Comparison of ENCODE assay signal across 18 cellular contexts in the genomic region with DNA sequence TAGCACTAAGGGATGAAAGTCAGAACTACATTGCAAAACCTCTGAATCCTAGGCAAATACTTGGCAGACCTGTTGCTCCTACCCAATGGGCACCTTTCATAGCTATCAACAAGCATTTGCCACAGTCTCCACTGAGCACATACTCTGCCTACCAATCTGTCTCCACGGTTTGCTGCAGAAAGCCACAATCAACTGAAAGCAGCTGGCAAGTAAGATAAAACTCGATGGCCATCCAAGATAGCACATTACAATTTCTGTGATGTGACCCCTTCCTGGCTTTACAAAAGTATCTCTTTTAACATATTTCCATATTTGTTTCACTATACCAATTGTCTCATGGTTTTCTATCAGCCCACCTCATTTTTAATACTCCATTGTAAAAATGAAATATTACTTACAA.
"Had no signal": no experiment of that assay in that cellular context is flagged by ENCODE, and none has a peak within 500 bp of the region (broad histone marks: within the 10 kb centered on the region; RNA-seq: fewer than 3 reads in every experiment).

No MANE protein-coding gene starts in this region.

- H3K36me3 ChIP-seq: heart left ventricle, spleen, tibial nerve, upper lobe of right lung, vagina had no signal

- H3K27ac ChIP-seq: heart left ventricle, spleen, testis, tibial nerve, upper lobe of right lung, vagina had no signal

- DNase-seq: dermis blood vessel endothelial cell; heart left ventricle; hippocampal formation; left colon; left ventricle myocardium superior; mucosa of descending colon; natural killer cell; posterior cingulate gyrus; spleen; stimulated activated CD4-positive, alpha-beta T cell treated with anti-CD3 and anti-CD28 coated beads, Interleukin-15, amount 100 ng/mL, for 24 hours; stimulated activated CD4-positive, alpha-beta T cell treated with anti-CD3 and anti-CD28 coated beads, Interleukin-1b, Interleukin-23, amount 100 ng/mL, for 48 hours; stimulated activated CD4-positive, alpha-beta T cell treated with anti-CD3 and anti-CD28 coated beads, Interleukin-4, amount 100 ng/mL, for 24 hours; testis; upper lobe of right lung had no signal

- H3K27me3 ChIP-seq: heart left ventricle, spleen, testis, tibial nerve, upper lobe of right lung, vagina had no signal

- ATAC-seq: heart left ventricle; left colon; left ventricle myocardium superior; mucosa of descending colon; natural killer cell; sciatic nerve; stimulated activated memory B cell treated with anti-CD40 and anti-IgM and Interleukin-4, amounts not matched to agents 10 μg/mL and 1 μg/mL and 100 μg/mL, for 72 hours; upper lobe of right lung had no signal

- H3K4me3 ChIP-seq: heart left ventricle, mucosa of descending colon, spleen, testis, tibial nerve, upper lobe of right lung, vagina had no signal

- H3K9me3 ChIP-seq: heart left ventricle, mucosa of descending colon, spleen, testis, tibial nerve, upper lobe of right lung, vagina had no signal

- H3K4me1 ChIP-seq: heart left ventricle, spleen, testis, tibial nerve, upper lobe of right lung, vagina had no signal
